In the genomic region with DNA sequence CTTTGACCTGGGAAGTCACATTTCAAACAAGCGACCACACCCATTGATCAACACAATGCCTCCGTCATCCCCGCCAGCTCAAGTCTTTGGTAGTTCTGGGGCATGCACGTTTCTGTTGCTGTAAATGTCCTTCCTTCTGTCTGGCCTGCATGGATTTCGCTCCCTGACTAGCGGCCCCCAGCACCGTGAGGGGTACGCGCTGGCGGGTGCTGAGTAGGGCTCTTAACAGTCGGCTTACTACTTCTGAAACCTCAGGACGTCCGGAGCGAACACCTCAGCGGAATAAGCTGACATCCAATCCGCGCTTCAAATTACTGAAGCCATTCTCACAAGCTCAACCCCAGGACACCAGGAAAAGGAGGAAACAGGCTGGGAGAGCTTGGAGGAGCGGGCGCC, we compare ENCODE assay signal across 8 cellular contexts. TPM values are rescaled to one million over a fixed set of nuclear protein-coding genes. Genes with fewer than 3 reads are reported as not detected.
DNase-seq lines count a peak whose midpoint lies in the region; ATAC-seq and TF ChIP-seq lines count a peak whose summit lies in the region.

No MANE protein-coding gene starts in this region.

- peaks cover 7% of the 10 kb centered on the region for H3K36me3 Mint-ChIP-seq in activated naive CD8-positive, alpha-beta T cell

- no peaks in the 10 kb centered on the region for H3K27me3 Mint-ChIP-seq in activated naive CD8-positive, alpha-beta T cell

- WGBS in spleen, 5 donors = 0 to 1% (median 0%) methylated on average over 19 of the region's 19 CpGs

- H3K27me3 ChIP-seq in spleen (replicated peaks in 1 of 7) = no peaks in the 10 kb centered on the region

- peaks cover 53% of the 10 kb centered on the region for H3K4me1 Mint-ChIP-seq in activated naive CD8-positive, alpha-beta T cell (ENCODE audit: low read depth)

- DNase-seq in activated CD4-positive, CD25-positive, alpha-beta regulatory T cell treated with anti-CD3 and anti-CD28 coated beads, Interleukin-2, amount 50 U/mL, for 16 hours (ENCODE audit: low read depth, low spot score) = peak; percentile 4
- no peak for DNase-seq in activated CD4-positive, CD25-positive, alpha-beta regulatory T cell treated with anti-CD3 and anti-CD28 coated beads, Interleukin-2, amount 50 U/mL, for 72 hours
- peak; percentile 24 for DNase-seq in NCI-H748 treated with DMSO at 0.1 percent for 48 hours (lab: John Stamatoyannopoulos, UW)
- peak; percentile 24 for DNase-seq in hepatic stellate cell (ENCODE audit: low spot score)
- DNase-seq in spleen = no peak
- no peak for DNase-seq in cerebellum (ENCODE audit: low spot score)

- TF ChIP-seq CTCF in spleen (IDR thresholded peaks at IDR 0.05 in 8 of 11, conservative IDR thresholded peaks at IDR 0.05 in 3 of 11) = no peak

- intact Hi-C loops in spleen (cut with DNase I; ENCODE audit: low total_unique reads) = no loop called here

- H3K9me3 Mint-ChIP-seq in activated naive CD8-positive, alpha-beta T cell (ENCODE audit: low read depth) = no peaks in the 10 kb centered on the region

- no peaks in the 10 kb centered on the region for H3K9me3 ChIP-seq in spleen

- peak overlapping the region; percentile 95 to 100 (median 98) for H3K27ac ChIP-seq in spleen

- peaks cover 0 to 9% (median 2%) of the 10 kb centered on the region in 6 donors for H3K36me3 ChIP-seq in spleen

- TF ChIP-seq POLR2A in spleen (IDR thresholded peaks at IDR 0.05) = no peak

- peaks cover 23 to 59% (median 53%) of the 10 kb centered on the region in 6 donors for H3K4me1 ChIP-seq in spleen

- H3K4me3 ChIP-seq in spleen = peak overlapping the region; percentile 75 to 91 (median 83)

- peak overlapping the region; percentile 92 for H3K4me3 Mint-ChIP-seq in activated naive CD8-positive, alpha-beta T cell

- peak; percentile 7 for ATAC-seq in HG02623 (IDR thresholded peaks at IDR 0.05; ENCODE audit: unreplicated experiment)

- peak overlapping the region; percentile 99 for H3K27ac Mint-ChIP-seq in activated naive CD8-positive, alpha-beta T cell

RNA-seq across cellular contexts. Expression of a gene that starts 0.5 kb away (rescaled TPM):
- total RNA-seq in spleen (10 to 100 TPM; 34.6 to 97.9 (median 70.0) TPM), cerebellum (59.2 TPM)
- 10 to 100 TPM; 21.7 to 31.5 (median 23.8) TPM for polyA plus RNA-seq in spleen

RNA-seq across cellular contexts. Expression of a gene that starts 51.2 kb away (rescaled TPM):
- total RNA-seq in spleen (under 1 TPM in 1 of 7 donors, not detected in 6; 0.07 TPM), cerebellum (not detected)
- under 1 TPM; 0.02 to 0.03 (median 0.03) TPM for polyA plus RNA-seq in spleen

Comparison
In these comparisons a context has a peak if more than half of its experiments do, and no peak if none do; other contexts are left out.
1. DNase-seq: peak in activated CD4-positive, CD25-positive, alpha-beta regulatory T cell treated with anti-CD3 and anti-CD28 coated beads, Interleukin-2, amount 50 U/mL, for 16 hours (single experiment), NCI-H748 treated with DMSO at 0.1 percent for 48 hours (single experiment) and hepatic stellate cell (single experiment); none in activated CD4-positive, CD25-positive, alpha-beta regulatory T cell treated with anti-CD3 and anti-CD28 coated beads, Interleukin-2, amount 50 U/mL, for 72 hours (single experiment), spleen (single experiment) and cerebellum (single experiment).